Comparison of ENCODE assay signal across 8 cellular contexts in the genomic region with DNA sequence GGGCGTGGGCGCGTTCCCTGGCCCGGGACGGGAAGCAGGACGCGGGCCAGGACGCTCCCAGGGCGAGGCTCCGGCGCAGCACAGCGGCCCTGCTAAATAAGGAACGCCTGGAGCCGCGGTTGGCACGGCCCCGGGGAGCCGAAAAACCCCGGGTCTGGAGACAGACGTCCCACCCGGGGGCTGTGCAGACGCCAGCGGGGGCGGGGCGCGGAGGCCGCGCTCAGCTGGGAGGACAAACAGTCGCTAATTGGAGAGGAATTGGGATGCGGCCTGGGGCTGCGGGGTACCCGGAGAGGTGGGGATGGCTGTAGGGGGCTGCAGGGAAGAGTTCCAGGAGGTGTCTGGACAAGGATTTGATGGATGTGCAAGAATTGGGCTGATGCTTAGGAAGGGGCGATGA. TPM values are rescaled to one million over a fixed set of nuclear protein-coding genes. Genes with fewer than 3 reads are reported as not detected.
DNase-seq lines count a peak whose midpoint lies in the region; TF ChIP-seq lines count a peak whose summit lies in the region.
"Not testable (repeated sequence)": the region's sequence is repeated elsewhere in the genome, so short reads cannot be mapped to it uniquely, and the experiment has no call there.

No MANE protein-coding gene starts in this region.

- H3K9me3 ChIP-seq in colonic mucosa; iPS DF 6.9 (ENCODE audit: control insufficient read depth, insufficient read depth, low read length); parathyroid adenoma (ENCODE audit: control insufficient read depth, low read length): not testable (repeated sequence)

- H3K4me1 ChIP-seq in colonic mucosa; iPS DF 6.9 (ENCODE audit: control insufficient read depth, insufficient read depth, low read length); parathyroid adenoma: not testable (repeated sequence)

- intact Hi-C loops in colonic mucosa (cut with DNase I), result not testable (repeated sequence)

- H3K27me3 ChIP-seq in colonic mucosa; iPS DF 6.9 (ENCODE audit: control insufficient read depth, insufficient read depth, low read length); parathyroid adenoma (ENCODE audit: control insufficient read depth, insufficient read depth, low read length): not testable (repeated sequence)

- H3K4me3 ChIP-seq in AG09309 (ENCODE audit: control insufficient read depth, low read depth, low read length) (peak overlapping the region; percentile 39), colonic mucosa (peak overlapping the region; percentile 33), iPS DF 6.9 (ENCODE audit: low read length) (peak overlapping the region; percentile 64; the same call in 1 of the 2 replicates)
- H3K4me3 ChIP-seq in Jurkat, Clone E6-1 (ENCODE audit: low read length), result peak overlapping the region; percentile 35
- not testable (repeated sequence) for H3K4me3 ChIP-seq in parathyroid adenoma (ENCODE audit: low read depth, low read length)

- TF ChIP-seq CTCF in AG09309 (IDR thresholded peaks at IDR 0.05; ENCODE audit: control insufficient read depth, insufficient read depth, low read depth, low read length, missing control alignments); colonic mucosa (IDR thresholded peaks at IDR 0.05); parathyroid adenoma (IDR thresholded peaks at IDR 0.05): not testable (repeated sequence)

- not testable (repeated sequence) for H3K4me2 ChIP-seq in parathyroid adenoma (ENCODE audit: low read length)

- not testable (repeated sequence) for H3K9ac ChIP-seq in colonic mucosa (ENCODE audit: low read depth in 2 of 2, low read length in 2 of 2); parathyroid adenoma

- H2AFZ ChIP-seq in parathyroid adenoma, result peak overlapping the region; percentile 74

- H3K36me3 ChIP-seq in colonic mucosa; iPS DF 6.9 (ENCODE audit: control insufficient read depth, insufficient read depth, low read length); parathyroid adenoma (ENCODE audit: control insufficient read depth, insufficient read depth, low read length): not testable (repeated sequence)

- H3K27ac ChIP-seq in colonic mucosa, result peak overlapping the region; percentile 44
- not testable (repeated sequence) for H3K27ac ChIP-seq in iPS DF 6.9 (ENCODE audit: low read length); parathyroid adenoma

- not testable (repeated sequence) for DNase-seq in AG09309 (ENCODE audit: low read depth); Jurkat, Clone E6-1 (ENCODE audit: low read depth, low spot score); iPS DF 6.9 (ENCODE audit: low read depth, low spot score)
- peak; percentile 6 for DNase-seq in activated CD4-positive, CD25-positive, alpha-beta regulatory T cell treated with anti-CD3 and anti-CD28 coated beads, Interleukin-2, amount 50 U/mL, for 16 hours (ENCODE audit: low read depth, low spot score)
- peak; percentile 34 for DNase-seq in activated T-helper 9 cell treated with anti-CD3 and anti-CD28 coated beads, Interleukin-2, amount 50 U/mL, for 16 hours (ENCODE audit: low read depth)
- peak; percentile 71 for DNase-seq in colonic mucosa
- peak; percentile 37 to 50 for DNase-seq in stimulated activated CD8-positive, alpha-beta memory T cell treated with anti-CD3 and anti-CD28 coated beads, Interleukin-15, amount 100 ng/mL, for 48 hours (ENCODE audit: low read depth in 2 of 2)

- not testable (repeated sequence) for H3K79me2 ChIP-seq in parathyroid adenoma

- WGBS in iPS DF 6.9 (ENCODE audit: insufficient coverage, insufficient read length), result no CpG with 5 or more reads among the region's 33 CpGs

RNA-seq across cellular contexts. Expression of a gene that starts 25.3 kb away (rescaled TPM):
- 76.9 TPM for polyA plus RNA-seq in Jurkat, Clone E6-1 (2012; ENCODE audit: insufficient read depth, insufficient read length)
- total RNA-seq in colonic mucosa, result 10 to 100 TPM; 32.8 to 74.3 TPM
